ENCODE assay signal across 8 cellular contexts in genomic region chr7:149284850-149285580, GRCh38. TPM values are rescaled to one million over a fixed set of nuclear protein-coding genes. Genes with fewer than 3 reads are reported as not detected.
DNase-seq lines count a peak whose midpoint lies in the region; ATAC-seq and TF ChIP-seq lines count a peak whose summit lies in the region.

No MANE protein-coding gene starts in this region.

- peaks cover 4% of the 10 kb centered on the region for H3K4me1 Mint-ChIP-seq in endodermal cell

- peak overlapping the region; percentile 69 for H3K4me3 Mint-ChIP-seq in endodermal cell

- H3K27ac Mint-ChIP-seq in endodermal cell, result no peak overlapping the region

- no peaks in the 10 kb centered on the region for H3K27me3 ChIP-seq in BJ (ENCODE audit: control insufficient read depth, insufficient read depth, low read length)
- no peaks in the 10 kb centered on the region for H3K27me3 ChIP-seq in endodermal cell (ENCODE audit: control insufficient read depth, insufficient read depth, low read length, poor library complexity, severe bottlenecking)

- peak; percentile 26 for DNase-seq in BJ (ENCODE audit: low read depth)
- DNase-seq in NCI-H69 (lab: John Stamatoyannopoulos, UW), result peak; percentile 99
- DNase-seq in activated CD8-positive, alpha-beta memory T cell treated with anti-CD3 and anti-CD28 coated beads, Interleukin-2, amount 50 U/mL, for 1 hour (ENCODE audit: extremely low read depth), result peak; percentile 85
- peak; percentile 99 for DNase-seq in endodermal cell
- DNase-seq in stimulated activated CD8-positive, alpha-beta memory T cell treated with anti-CD3 and anti-CD28 coated beads, Interleukin-15, amount 100 ng/mL, for 24 hours (ENCODE audit: low read depth), result peak; percentile 91

- peak; percentile 98 for ATAC-seq in HG03432 (IDR thresholded peaks at IDR 0.05; ENCODE audit: unreplicated experiment)

- 2 to 10% methylated on average over 11 to 64 of the region's 64 CpGs for WGBS in endodermal cell (ENCODE audit: insufficient coverage in 1 of 2, insufficient read length in 1 of 2), 2 experiments
- WGBS in mesodermal cell (ENCODE audit: insufficient coverage in 2 of 2), 2 experiments, result 3 to 4% methylated on average over 49 to 53 of the region's 64 CpGs

- no peaks in the 10 kb centered on the region for H3K9me3 ChIP-seq in endodermal cell (ENCODE audit: control insufficient read depth, low read length)
- H3K9me3 ChIP-seq in mesodermal cell (ENCODE audit: control insufficient read depth, low read length), result no peaks in the 10 kb centered on the region

- TF ChIP-seq POLR2A in GM19193 (IDR thresholded peaks at IDR 0.05; ENCODE audit: extremely low read depth, insufficient read depth, insufficient read length), result peak; percentile 50

- peak overlapping the region; percentile 74 for H3K9ac ChIP-seq in endodermal cell (ENCODE audit: extremely low read depth, low read length, poor library complexity, severe bottlenecking)

- TF ChIP-seq CTCF in BJ (IDR thresholded peaks at IDR 0.05; ENCODE audit: insufficient read depth, low read depth, low read length) (no peak), endodermal cell (conservative IDR thresholded peaks at IDR 0.05) (peak; percentile 46)

- H3K36me3 Mint-ChIP-seq in endodermal cell (ENCODE audit: low read depth), result peaks cover 15% of the 10 kb centered on the region

- H3K27me3 Mint-ChIP-seq in endodermal cell (ENCODE audit: insufficient read depth), result peaks cover 15% of the 10 kb centered on the region

- H3K36me3 ChIP-seq in BJ (ENCODE audit: control insufficient read depth, insufficient read depth, low read length), result peaks cover 10% of the 10 kb centered on the region
- H3K36me3 ChIP-seq in endodermal cell (ENCODE audit: control insufficient read depth, insufficient read depth, low read length), result peaks cover 5% of the 10 kb centered on the region
- peaks cover 29% of the 10 kb centered on the region for H3K36me3 ChIP-seq in mesodermal cell (ENCODE audit: control insufficient read depth, insufficient read depth, low read length)

- no peaks in the 10 kb centered on the region for H3K9me3 Mint-ChIP-seq in endodermal cell

- CTCF ChIA-PET in BJ (lab: Yijun Ruan, JAX), result interaction anchor here (0.6 to 0.9 kb wide), 3 partner anchors 12 to 246 kb away, joined by 3 read pairs; no protein-coding TSS in a partner anchor

- H3K27ac ChIP-seq in endodermal cell (ENCODE audit: low read depth, low read length) (no peak overlapping the region), mesodermal cell (ENCODE audit: low read depth, low read length, severe bottlenecking) (no peak overlapping the region)

- H3K4me1 ChIP-seq in endodermal cell (ENCODE audit: control insufficient read depth, insufficient read depth, low read length) (no peaks in the 10 kb centered on the region), mesodermal cell (ENCODE audit: control insufficient read depth, insufficient read depth, low read length, poor library complexity, severe bottlenecking) (peaks cover 6% of the 10 kb centered on the region)

- POLR2A ChIA-PET in BJ (lab: Charles Lee), result no interaction called here

- H3K4me3 ChIP-seq in BJ (ENCODE audit: low read depth, low read length) (peak overlapping the region; percentile 54), endodermal cell (ENCODE audit: low read length) (peak overlapping the region; percentile 91), mesodermal cell (ENCODE audit: extremely low read depth, insufficient read depth, low read length, poor library complexity, severe bottlenecking) (peak overlapping the region; percentile 46)

RNA-seq across cellular contexts. Expression of gene ZNF783, which starts 23.0 kb away (rescaled TPM):
- 5.9 and 6.9 TPM in 2 replicates for polyA plus RNA-seq in BJ (2011; rRNA removed)
- polyA minus RNA-seq in BJ (2011; rRNA and poly(A)+ RNA removed), result 5.7 and 6.7 TPM in 2 replicates
- 10 to 100 TPM; 12.1 to 13.2 TPM for total RNA-seq in endodermal cell
- polyA plus RNA-seq in endodermal cell (2013, experiment 1 of 2), result 9.0 TPM
- polyA plus RNA-seq in endodermal cell (2013, experiment 2 of 2), result 6.3 TPM
- 7.6 TPM for polyA plus RNA-seq in mesodermal cell (2013, experiment 1 of 2)
- 6.6 TPM for polyA plus RNA-seq in mesodermal cell (2013, experiment 2 of 2)

RNA-seq across cellular contexts. Expression of gene ZNF212, which starts 45.6 kb away (rescaled TPM):
- polyA plus RNA-seq in BJ (2011; rRNA removed), result 3.2 and 4.6 TPM in 2 replicates
- polyA minus RNA-seq in BJ (2011; rRNA and poly(A)+ RNA removed), result 2.0 and 4.3 TPM in 2 replicates
- 10 to 100 TPM; 15.8 to 17.6 TPM for total RNA-seq in endodermal cell
- 12.5 TPM for polyA plus RNA-seq in endodermal cell (2013, experiment 1 of 2)
- polyA plus RNA-seq in endodermal cell (2013, experiment 2 of 2), result 12.9 TPM
- 9.9 TPM for polyA plus RNA-seq in mesodermal cell (2013, experiment 1 of 2)
- polyA plus RNA-seq in mesodermal cell (2013, experiment 2 of 2), result 7.2 TPM

Comparison
In these comparisons a context has a peak if more than half of its experiments do, and no peak if none do; other contexts are left out.
1. DNase-seq: peak in every context shown above with its lines; median percentile 99 in NCI-H69; 99 in endodermal cell; 91 in stimulated activated CD8-positive, alpha-beta memory T cell treated with anti-CD3 and anti-CD28 coated beads, Interleukin-15, amount 100 ng/mL, for 24 hours; 85 in activated CD8-positive, alpha-beta memory T cell treated with anti-CD3 and anti-CD28 coated beads, Interleukin-2, amount 50 U/mL, for 1 hour; 26 in BJ.